In genomic region chr2:170707821-170708795, GRCh38 we compare ENCODE assay signal across 1 cellular context.
A peak's percentile ranks its signal among the peaks of the same experiment; 100 is the strongest.
TF ChIP-seq lines count a peak whose summit lies in the region.

No MANE protein-coding gene starts in this region.

TF ChIP-seq in HepG2, 621 proteins besides CTCF, POLR2A, EP300 and RAD21 (continued from another document):
- TF ChIP-seq MLX (CRISPR knock-in tag; IDR thresholded peaks at IDR 0.05) (no peak), SRSF9 (IDR thresholded peaks at IDR 0.05; ENCODE audit: borderline replicate concordance, insufficient read depth, low read depth, low read length, poor library complexity, severe bottlenecking) (no peak), MTERF4 (CRISPR knock-in tag; IDR thresholded peaks at IDR 0.05) (no peak), ZNF251 (CRISPR knock-in tag; IDR thresholded peaks at IDR 0.05) (no peak), ZNF547 (CRISPR knock-in tag; IDR thresholded peaks at IDR 0.05) (0 out of 2 replicates have a peak, but pooled peaks have one; percentile 58), SSRP1 (CRISPR knock-in tag; IDR thresholded peaks at IDR 0.05) (no peak), ZNF891 (CRISPR knock-in tag; IDR thresholded peaks at IDR 0.05) (no peak), ZNF629 (CRISPR knock-in tag; conservative IDR thresholded peaks at IDR 0.05) (no peak), ZFX (CRISPR knock-in tag; IDR thresholded peaks at IDR 0.05; ENCODE audit: low read depth) (no peak), ZFP36L2 (CRISPR knock-in tag; IDR thresholded peaks at IDR 0.05) (no peak), ZNF605 (CRISPR knock-in tag; IDR thresholded peaks at IDR 0.05) (peak; percentile 55; the same call in 1 of the 2 replicates), PCBP2 (optimal IDR thresholded peaks at IDR 0.05; ENCODE audit: low read depth, low read length, poor library complexity, severe bottlenecking) (no peak), HDAC2 (CRISPR knock-in tag; IDR thresholded peaks at IDR 0.05) (no peak), TRIM24 (CRISPR knock-in tag; IDR thresholded peaks at IDR 0.05) (no peak), ZNF501 (CRISPR knock-in tag; IDR thresholded peaks at IDR 0.05) (no peak), LCORL (IDR thresholded peaks at IDR 0.05) (no peak), LCORL (CRISPR knock-in tag; IDR thresholded peaks at IDR 0.05) (no peak)
- TF ChIP-seq, protein P1, sequence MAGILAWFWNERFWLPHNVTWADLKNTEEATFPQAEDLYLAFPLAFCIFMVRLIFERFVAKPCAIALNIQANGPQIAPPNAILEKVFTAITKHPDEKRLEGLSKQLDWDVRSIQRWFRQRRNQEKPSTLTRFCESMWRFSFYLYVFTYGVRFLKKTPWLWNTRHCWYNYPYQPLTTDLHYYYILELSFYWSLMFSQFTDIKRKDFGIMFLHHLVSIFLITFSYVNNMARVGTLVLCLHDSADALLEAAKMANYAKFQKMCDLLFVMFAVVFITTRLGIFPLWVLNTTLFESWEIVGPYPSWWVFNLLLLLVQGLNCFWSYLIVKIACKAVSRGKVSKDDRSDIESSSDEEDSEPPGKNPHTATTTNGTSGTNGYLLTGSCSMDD (CRISPR knock-in tag; IDR thresholded peaks at IDR 0.05), result no peak
